Comparison of ENCODE assay signal across 21 cellular contexts in the genomic region with DNA sequence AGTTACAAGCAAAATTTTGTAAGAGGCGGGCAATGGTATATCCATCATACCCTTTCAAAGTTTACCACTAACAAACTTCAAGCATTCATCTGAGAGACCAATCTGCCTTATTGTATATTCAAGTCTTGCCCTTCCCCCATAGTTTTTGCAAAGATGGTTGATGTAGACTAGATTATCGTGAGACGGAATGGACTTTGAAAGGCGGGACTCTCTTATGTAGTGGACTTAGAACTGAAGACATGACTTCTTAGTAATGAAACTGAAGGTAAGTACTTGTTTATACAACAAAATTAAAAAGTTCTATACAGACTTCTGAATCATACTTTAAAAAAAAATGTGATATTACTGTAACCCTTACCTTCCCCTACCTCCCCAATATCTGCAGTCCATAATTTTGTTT. TPM values are rescaled to one million over a fixed set of nuclear protein-coding genes. Genes with fewer than 3 reads are reported as not detected.
DNase-seq lines count a peak whose midpoint lies in the region; ATAC-seq and TF ChIP-seq lines count a peak whose summit lies in the region.
"Had no signal": no experiment of that assay in that cellular context is flagged by ENCODE, and none has a peak within 500 bp of the region (broad histone marks: within the 10 kb centered on the region; RNA-seq: fewer than 3 reads in every experiment).

No MANE protein-coding gene starts in this region.

- peaks cover 99% of the 10 kb centered on the region for H3K79me2 ChIP-seq in HCT116 (ENCODE audit: insufficient read depth, low read length)
- peaks cover 67% of the 10 kb centered on the region; the same call in 1 of the 2 replicates for H3K79me2 ChIP-seq in OCI-LY7 (ENCODE audit: insufficient read depth, low read depth, low read length)

- H3K9ac ChIP-seq in HCT116 (ENCODE audit: low read length), result no peak overlapping the region

- ATAC-seq in HCT116 (no peak), memory B cell (ENCODE audit: low read depth) (no peak), naive B cell (ENCODE audit: low read depth in 2 of 2) (no peak)
- ATAC-seq: A549, GM23338 had no signal

- TF ChIP-seq RAD21 in HCT116 (IDR thresholded peaks at IDR 0.05; ENCODE audit: low read depth), result no peak

- TF ChIP-seq CTCF in HCT116 (IDR thresholded peaks at IDR 0.05 in 2 of 3, conservative IDR thresholded peaks at IDR 0.05 in 1 of 3; ENCODE audit: borderline replicate concordance in 1 of 3, insufficient read depth in 1 of 3, low read depth in 2 of 3, low read length in 2 of 3) (no peak), OCI-LY7 (conservative IDR thresholded peaks at IDR 0.05; ENCODE audit: low read length) (no peak)

- H3K4me3 Mint-ChIP-seq in memory B cell (no peak overlapping the region), naive B cell (no peak overlapping the region)
- H3K4me3 Mint-ChIP-seq: CD4-positive, alpha-beta memory T cell; GM23338; H9; HFFc6 had no signal

- no peaks in the 10 kb centered on the region for H3K9me3 Mint-ChIP-seq in memory B cell
- peaks cover 0 to 4% (median 3%) of the 10 kb centered on the region in 7 donors for H3K9me3 Mint-ChIP-seq in naive B cell
- H3K9me3 Mint-ChIP-seq: CD4-positive, alpha-beta memory T cell; GM23338; H9; HFFc6 had no signal

- no peak overlapping the region for H2AFZ ChIP-seq in HCT116 (ENCODE audit: low read depth, low read length, poor library complexity, severe bottlenecking)
- H2AFZ ChIP-seq in OCI-LY7 (ENCODE audit: low read length), result peak overlapping the region; percentile 68
- H2AFZ ChIP-seq: GM23338 had no signal

- H3K27me3 ChIP-seq in HCT116 (ENCODE audit: insufficient read depth, low read length), result no peaks in the 10 kb centered on the region

- no peaks in the 10 kb centered on the region; a peak in 2 of 4 replicates for H3K36me3 ChIP-seq in HCT116 (ENCODE audit: control insufficient read depth in 1 of 2, insufficient read depth in 2 of 2, low read length in 2 of 2)
- peaks cover 5% of the 10 kb centered on the region; the same call in 1 of the 2 replicates for H3K36me3 ChIP-seq in OCI-LY7 (ENCODE audit: insufficient read depth, low read length)

- H3K36me3 Mint-ChIP-seq in memory B cell, result peaks cover 32% of the 10 kb centered on the region
- peaks cover 5 to 9% of the 10 kb centered on the region in 2 donors for H3K36me3 Mint-ChIP-seq in naive B cell
- H3K36me3 Mint-ChIP-seq: CD4-positive, alpha-beta memory T cell had no signal

- POLR2A ChIA-PET in HCT116 (lab: Charles Lee), result interaction anchor here (0.8 to 1.3 kb wide), 2 partner anchors 9 to 105 kb away, joined by 3 read pairs; no protein-coding TSS in a partner anchor
- POLR2A ChIA-PET in OCI-LY7 (lab: Charles Lee), result interaction anchor here (0.7 to 3.3 kb wide), 5 partner anchors 10 to 457 kb away, joined by 3 to 12 read pairs (median 3); a partner anchor contains a TSS

- H3K4me3 ChIP-seq in HCT116 (replicated peaks in 1 of 2; ENCODE audit: low read depth in 1 of 2, low read length in 2 of 2), result no peak overlapping the region
- H3K4me3 ChIP-seq in OCI-LY7 (ENCODE audit: low read depth, low read length, poor library complexity, severe bottlenecking), result peak overlapping the region; percentile 44
- H3K4me3 ChIP-seq: A549, GM23338 had no signal

- intact Hi-C loops in HCT116 (cut with micrococcal nuclease) (no loop called here), OCI-LY7 (cut with micrococcal nuclease; ENCODE audit: unreplicated experiment) (no loop called here)

- H3K4me1 Mint-ChIP-seq in memory B cell (peaks cover 38% of the 10 kb centered on the region), naive B cell (peaks cover 19 to 68% (median 67%) of the 10 kb centered on the region in 3 donors)

- no peaks in the 10 kb centered on the region for H3K9me2 ChIP-seq in HCT116 (ENCODE audit: insufficient read depth)
- no peaks in the 10 kb centered on the region for H3K9me2 ChIP-seq in OCI-LY7 (ENCODE audit: insufficient read depth, low read length)

- H3K27ac Mint-ChIP-seq in memory B cell (peak overlapping the region; percentile 22), naive B cell (peak overlapping the region in 4 of 6 donors; percentile 22 to 80 (median 62))
- H3K27ac Mint-ChIP-seq: GM23338, H9, HFFc6 had no signal

- H3K4me2 ChIP-seq in HCT116 (ENCODE audit: low read length) (no peak overlapping the region), OCI-LY7 (ENCODE audit: low read length) (peak overlapping the region; percentile 69)
- H3K4me2 ChIP-seq: A549, GM23338 had no signal

- H3K27ac ChIP-seq in HCT116 (ENCODE audit: low read depth, low read length) (peak overlapping the region; percentile 31; the same call in 1 of the 2 replicates), OCI-LY7 (ENCODE audit: low read depth, low read length, poor library complexity, severe bottlenecking) (peak overlapping the region; percentile 17)
- H3K27ac ChIP-seq: A549 had no signal

- H3K9me3 ChIP-seq in HCT116 (ENCODE audit: control insufficient read depth in 1 of 2, insufficient read depth in 1 of 2, low read depth in 1 of 2, low read length in 2 of 2) (no peaks in the 10 kb centered on the region), OCI-LY7 (ENCODE audit: low read length) (no peaks in the 10 kb centered on the region)
- H3K9me3 ChIP-seq: A549 had no signal

- no peak for TF ChIP-seq POLR2A in HCT116 (IDR thresholded peaks at IDR 0.05; ENCODE audit: borderline replicate concordance, extremely low read depth, insufficient read depth, insufficient read length)

- peaks cover 3% of the 10 kb centered on the region; the same call in 1 of the 2 replicates for H4K20me1 ChIP-seq in HCT116 (ENCODE audit: insufficient read depth)
- no peaks in the 10 kb centered on the region for H4K20me1 ChIP-seq in OCI-LY7 (ENCODE audit: insufficient read depth, low read length)

- H3K4me1 ChIP-seq in HCT116 (ENCODE audit: control insufficient read depth in 1 of 2, insufficient read depth in 2 of 2, low read length in 2 of 2), result peaks cover 78 to 79% of the 10 kb centered on the region in 2 experiments
- peaks cover 89% of the 10 kb centered on the region for H3K4me1 ChIP-seq in OCI-LY7 (ENCODE audit: insufficient read depth, low read length, poor library complexity, severe bottlenecking)

- RAD21 ChIA-PET in HCT116 (lab: Charles Lee; ENCODE audit: low non-redundant PET in 1 of 2, low total read pairs in 2 of 2, uncharacterized antibody in 2 of 2, unreplicated experiment in 2 of 2), result no interaction called here

- no peak for DNase-seq in HCT116 (ENCODE audit: low read depth, low spot score)
- DNase-seq in OCI-LY7 (ENCODE audit: low spot score), result no peak
- no peak for DNase-seq in memory B cell (ENCODE audit: low spot score in 2 of 2)
- no peak for DNase-seq in naive B cell
- no peak for DNase-seq in SW 1271 (lab: John Stamatoyannopoulos, UW)
- no peak for DNase-seq in cerebellar cortex (ENCODE audit: low spot score)
- no peak for DNase-seq in GM19240 (ENCODE audit: insufficient read length, low spot score)
- DNase-seq in iPS-NIHi11 (ENCODE audit: low spot score), result no peak
- DNase-seq: 8988T; ACHN; AML-193; C1 segment of cervical spinal cord; Calu3; CD4-positive, alpha-beta memory T cell; COR-L47; DMS153; DND-41; H9; HFFc6 had no signal

- BruUV-seq in HCT116 (replicated peaks; lab: Mats Ljungman, UMichigan) (TSS peak; percentile 16), OCI-LY7 (replicated peaks; lab: Mats Ljungman, UMichigan) (no TSS peak)

- CTCF ChIA-PET in HCT116 (lab: Charles Lee), result no interaction called here
- CTCF ChIA-PET in OCI-LY7 (lab: Charles Lee; ENCODE audit: unreplicated experiment), result no interaction called here

- no peaks in the 10 kb centered on the region for H3K27me3 Mint-ChIP-seq in memory B cell
- H3K27me3 Mint-ChIP-seq in naive B cell, result no peaks in the 10 kb centered on the region
- H3K27me3 Mint-ChIP-seq: CD4-positive, alpha-beta memory T cell had no signal

TF ChIP-seq in HCT116, 20 proteins besides CTCF, POLR2A, EP300 and RAD21 (continues in another document):
- TF ChIP-seq SRF (IDR thresholded peaks at IDR 0.05; ENCODE audit: low read depth) (no peak), CBX3 (IDR thresholded peaks at IDR 0.05; ENCODE audit: low read depth) (no peak), JUND (IDR thresholded peaks at IDR 0.05) (no peak), SIN3A (IDR thresholded peaks at IDR 0.05; ENCODE audit: low read depth) (no peak), FOSL1 (IDR thresholded peaks at IDR 0.05; ENCODE audit: low read depth) (no peak), EZH2phosphoT487 (IDR thresholded peaks at IDR 0.05; ENCODE audit: borderline replicate concordance) (no peak), YY1 (IDR thresholded peaks at IDR 0.05; ENCODE audit: extremely low read depth, insufficient replicate concordance, low read depth, low read length) (no peak), ZNF274 (IDR thresholded peaks at IDR 0.05; ENCODE audit: low read depth, low read length) (no peak)
- TF ChIP-seq, protein P1, sequence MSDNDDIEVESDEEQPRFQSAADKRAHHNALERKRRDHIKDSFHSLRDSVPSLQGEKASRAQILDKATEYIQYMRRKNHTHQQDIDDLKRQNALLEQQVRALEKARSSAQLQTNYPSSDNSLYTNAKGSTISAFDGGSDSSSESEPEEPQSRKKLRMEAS (IDR thresholded peaks at IDR 0.05), result no peak
- TF ChIP-seq, protein P2, sequence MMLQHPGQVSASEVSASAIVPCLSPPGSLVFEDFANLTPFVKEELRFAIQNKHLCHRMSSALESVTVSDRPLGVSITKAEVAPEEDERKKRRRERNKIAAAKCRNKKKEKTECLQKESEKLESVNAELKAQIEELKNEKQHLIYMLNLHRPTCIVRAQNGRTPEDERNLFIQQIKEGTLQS (IDR thresholded peaks at IDR 0.05), result no peak

RNA-seq across cellular contexts. Expression of a gene that starts 10.4 kb away (rescaled TPM):
- total RNA-seq in HCT116 (2021; ENCODE audit: unreplicated experiment) (185 TPM), OCI-LY7 (2022) (32.1 and 42.6 TPM in 2 replicates)
- 63.9 and 76.8 TPM in 2 replicates for polyA plus RNA-seq in HCT116 (2012)
- total RNA-seq in OCI-LY7 (2014; rRNA removed; shearing (Covaris generic)), result 7.0 and 11.2 TPM in 2 replicates
- polyA plus RNA-seq in naive B cell (ENCODE audit: low read depth in 6 of 6), result 10 to 100 TPM in 3 of 6 donors, 1 to 10 TPM in 3; 7.6 to 17.5 (median 12.2) TPM
